1 cellular context compared by ENCODE assay signal in genomic region chr20:57265649-57266250, GRCh38.
TF ChIP-seq lines count a peak whose summit lies in the region.

No MANE protein-coding gene starts in this region.

TF ChIP-seq in HEK293, 187 proteins besides CTCF, POLR2A, EP300 and RAD21 (continued from another document):
- TF ChIP-seq ZNF610 (tag by site-specific recombination; IDR thresholded peaks at IDR 0.05; ENCODE audit: borderline replicate concordance): no peak
- TF ChIP-seq ZNF239 (tag by site-specific recombination; IDR thresholded peaks at IDR 0.05): no peak
- TF ChIP-seq ZNF16 (tag by site-specific recombination; IDR thresholded peaks at IDR 0.05; ENCODE audit: low read depth): no peak
- TF ChIP-seq, protein P1, sequence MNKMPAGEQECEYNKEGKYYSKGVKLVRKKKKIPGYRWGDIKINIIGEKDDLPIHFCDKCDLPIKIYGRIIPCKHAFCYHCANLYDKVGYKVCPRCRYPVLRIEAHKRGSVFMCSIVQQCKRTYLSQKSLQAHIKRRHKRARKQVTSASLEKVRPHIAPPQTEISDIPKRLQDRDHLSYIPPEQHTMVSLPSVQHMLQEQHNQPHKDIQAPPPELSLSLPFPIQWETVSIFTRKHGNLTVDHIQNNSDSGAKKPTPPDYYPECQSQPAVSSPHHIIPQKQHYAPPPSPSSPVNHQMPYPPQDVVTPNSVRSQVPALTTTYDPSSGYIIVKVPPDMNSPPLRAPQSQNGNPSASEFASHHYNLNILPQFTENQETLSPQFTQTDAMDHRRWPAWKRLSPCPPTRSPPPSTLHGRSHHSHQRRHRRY (tag by site-specific recombination; IDR thresholded peaks at IDR 0.05): no peak
- no peak for TF ChIP-seq ZNF530 (tag by site-specific recombination; IDR thresholded peaks at IDR 0.05; ENCODE audit: low read depth)
- TF ChIP-seq HIC1 (tag by site-specific recombination; IDR thresholded peaks at IDR 0.05): peak; percentile 69
- TF ChIP-seq ZNF223 (tag by site-specific recombination; IDR thresholded peaks at IDR 0.05): no peak
- TF ChIP-seq ZBTB26 (tag by site-specific recombination; optimal IDR thresholded peaks at IDR 0.05): peak; percentile 48
- TF ChIP-seq ZNF670 (tag by site-specific recombination; IDR thresholded peaks at IDR 0.05; ENCODE audit: low read depth): no peak
- no peak for TF ChIP-seq ZFP3 (tag by site-specific recombination; IDR thresholded peaks at IDR 0.05; ENCODE audit: low read depth)
- peak; percentile 14; the same call in 1 of the 2 replicates for TF ChIP-seq ZBTB20 (tag by site-specific recombination; IDR thresholded peaks at IDR 0.05)
- TF ChIP-seq ZNF426 (tag by site-specific recombination; IDR thresholded peaks at IDR 0.05): no peak
- no peak for TF ChIP-seq ZNF157 (tag by site-specific recombination; IDR thresholded peaks at IDR 0.05)
- peak; percentile 79 for TF ChIP-seq YY1 (tag by site-specific recombination; IDR thresholded peaks at IDR 0.05)
- no peak for TF ChIP-seq ZNF311 (tag by site-specific recombination; IDR thresholded peaks at IDR 0.05; ENCODE audit: borderline replicate concordance)
- TF ChIP-seq, protein P2, sequence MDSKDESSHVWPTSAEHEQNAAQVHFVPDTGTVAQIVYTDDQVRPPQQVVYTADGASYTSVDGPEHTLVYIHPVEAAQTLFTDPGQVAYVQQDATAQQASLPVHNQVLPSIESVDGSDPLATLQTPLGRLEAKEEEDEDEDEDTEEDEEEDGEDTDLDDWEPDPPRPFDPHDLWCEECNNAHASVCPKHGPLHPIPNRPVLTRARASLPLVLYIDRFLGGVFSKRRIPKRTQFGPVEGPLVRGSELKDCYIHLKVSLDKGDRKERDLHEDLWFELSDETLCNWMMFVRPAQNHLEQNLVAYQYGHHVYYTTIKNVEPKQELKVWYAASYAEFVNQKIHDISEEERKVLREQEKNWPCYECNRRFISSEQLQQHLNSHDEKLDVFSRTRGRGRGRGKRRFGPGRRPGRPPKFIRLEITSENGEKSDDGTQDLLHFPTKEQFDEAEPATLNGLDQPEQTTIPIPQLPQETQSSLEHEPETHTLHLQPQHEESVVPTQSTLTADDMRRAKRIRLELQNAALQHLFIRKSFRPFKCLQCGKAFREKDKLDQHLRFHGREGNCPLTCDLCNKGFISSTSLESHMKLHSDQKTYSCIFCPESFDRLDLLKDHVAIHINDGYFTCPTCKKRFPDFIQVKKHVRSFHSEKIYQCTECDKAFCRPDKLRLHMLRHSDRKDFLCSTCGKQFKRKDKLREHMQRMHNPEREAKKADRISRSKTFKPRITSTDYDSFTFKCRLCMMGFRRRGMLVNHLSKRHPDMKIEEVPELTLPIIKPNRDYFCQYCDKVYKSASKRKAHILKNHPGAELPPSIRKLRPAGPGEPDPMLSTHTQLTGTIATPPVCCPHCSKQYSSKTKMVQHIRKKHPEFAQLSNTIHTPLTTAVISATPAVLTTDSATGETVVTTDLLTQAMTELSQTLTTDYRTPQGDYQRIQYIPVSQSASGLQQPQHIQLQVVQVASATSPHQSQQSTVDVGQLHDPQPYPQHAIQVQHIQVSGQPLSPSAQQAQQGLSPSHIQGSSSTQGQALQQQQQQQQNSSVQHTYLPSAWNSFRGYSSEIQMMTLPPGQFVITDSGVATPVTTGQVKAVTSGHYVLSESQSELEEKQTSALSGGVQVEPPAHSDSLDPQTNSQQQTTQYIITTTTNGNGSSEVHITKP (tag by site-specific recombination; IDR thresholded peaks at IDR 0.05): peak; percentile 7; the same call in 1 of the 2 replicates
- no peak for TF ChIP-seq SCRT1 (tag by site-specific recombination; IDR thresholded peaks at IDR 0.05; ENCODE audit: borderline replicate concordance)
- no peak for TF ChIP-seq ZNF529 (tag by site-specific recombination; IDR thresholded peaks at IDR 0.05; ENCODE audit: insufficient replicate concordance)
- TF ChIP-seq ZNF211 (tag by site-specific recombination; IDR thresholded peaks at IDR 0.05; ENCODE audit: low read depth): no peak
- no peak for TF ChIP-seq ZNF404 (tag by site-specific recombination; IDR thresholded peaks at IDR 0.05)
- no peak for TF ChIP-seq ZNF423 (tag by site-specific recombination; IDR thresholded peaks at IDR 0.05)
- no peak for TF ChIP-seq ZNF324 (tag by site-specific recombination; IDR thresholded peaks at IDR 0.05)
- TF ChIP-seq KLF9 (tag by site-specific recombination; IDR thresholded peaks at IDR 0.05; ENCODE audit: low read depth): peak; percentile 16; the same call in 1 of the 2 replicates
- TF ChIP-seq, protein P3, sequence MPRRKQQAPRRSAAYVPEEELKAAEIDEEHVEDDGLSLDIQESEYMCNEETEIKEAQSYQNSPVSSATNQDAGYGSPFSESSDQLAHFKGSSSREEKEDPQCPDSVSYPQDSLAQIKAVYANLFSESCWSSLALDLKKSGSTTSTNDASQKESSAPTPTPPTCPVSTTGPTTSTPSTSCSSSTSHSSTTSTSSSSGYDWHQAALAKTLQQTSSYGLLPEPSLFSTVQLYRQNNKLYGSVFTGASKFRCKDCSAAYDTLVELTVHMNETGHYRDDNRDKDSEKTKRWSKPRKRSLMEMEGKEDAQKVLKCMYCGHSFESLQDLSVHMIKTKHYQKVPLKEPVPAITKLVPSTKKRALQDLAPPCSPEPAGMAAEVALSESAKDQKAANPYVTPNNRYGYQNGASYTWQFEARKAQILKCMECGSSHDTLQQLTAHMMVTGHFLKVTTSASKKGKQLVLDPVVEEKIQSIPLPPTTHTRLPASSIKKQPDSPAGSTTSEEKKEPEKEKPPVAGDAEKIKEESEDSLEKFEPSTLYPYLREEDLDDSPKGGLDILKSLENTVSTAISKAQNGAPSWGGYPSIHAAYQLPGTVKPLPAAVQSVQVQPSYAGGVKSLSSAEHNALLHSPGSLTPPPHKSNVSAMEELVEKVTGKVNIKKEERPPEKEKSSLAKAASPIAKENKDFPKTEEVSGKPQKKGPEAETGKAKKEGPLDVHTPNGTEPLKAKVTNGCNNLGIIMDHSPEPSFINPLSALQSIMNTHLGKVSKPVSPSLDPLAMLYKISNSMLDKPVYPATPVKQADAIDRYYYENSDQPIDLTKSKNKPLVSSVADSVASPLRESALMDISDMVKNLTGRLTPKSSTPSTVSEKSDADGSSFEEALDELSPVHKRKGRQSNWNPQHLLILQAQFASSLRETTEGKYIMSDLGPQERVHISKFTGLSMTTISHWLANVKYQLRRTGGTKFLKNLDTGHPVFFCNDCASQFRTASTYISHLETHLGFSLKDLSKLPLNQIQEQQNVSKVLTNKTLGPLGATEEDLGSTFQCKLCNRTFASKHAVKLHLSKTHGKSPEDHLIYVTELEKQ (tag by site-specific recombination; IDR thresholded peaks at IDR 0.05; ENCODE audit: borderline replicate concordance): no peak
- TF ChIP-seq KLF1 (tag by site-specific recombination; IDR thresholded peaks at IDR 0.05): 0 out of 2 replicates have a peak, but pooled peaks have one; percentile 8
- TF ChIP-seq ZBTB10 (tag by site-specific recombination; IDR thresholded peaks at IDR 0.05): peak; percentile 40; the same call in 1 of the 2 replicates
- 0 out of 2 replicates have a peak, but pooled peaks have one; percentile 5 for TF ChIP-seq BCL11A (tag by site-specific recombination; IDR thresholded peaks at IDR 0.05; ENCODE audit: low read depth)
- TF ChIP-seq ZNF184 (tag by site-specific recombination; IDR thresholded peaks at IDR 0.05): no peak
- no peak for TF ChIP-seq ZNF843 (tag by site-specific recombination; IDR thresholded peaks at IDR 0.05)
- TF ChIP-seq ZNF2 (tag by site-specific recombination; IDR thresholded peaks at IDR 0.05): 0 out of 2 replicates have a peak, but pooled peaks have one; percentile 27
- no peak for TF ChIP-seq ZNF341 (tag by site-specific recombination; IDR thresholded peaks at IDR 0.05; ENCODE audit: low read depth)
- no peak for TF ChIP-seq ZFP69B (tag by site-specific recombination; IDR thresholded peaks at IDR 0.05)
- peak; percentile 33; the same call in 1 of the 2 replicates for TF ChIP-seq PATZ1 (tag by site-specific recombination; IDR thresholded peaks at IDR 0.05)
- TF ChIP-seq ZNF23 (tag by site-specific recombination; IDR thresholded peaks at IDR 0.05; ENCODE audit: borderline replicate concordance): no peak
